Comparison of ENCODE assay signal across 1 cellular context in the genomic region with DNA sequence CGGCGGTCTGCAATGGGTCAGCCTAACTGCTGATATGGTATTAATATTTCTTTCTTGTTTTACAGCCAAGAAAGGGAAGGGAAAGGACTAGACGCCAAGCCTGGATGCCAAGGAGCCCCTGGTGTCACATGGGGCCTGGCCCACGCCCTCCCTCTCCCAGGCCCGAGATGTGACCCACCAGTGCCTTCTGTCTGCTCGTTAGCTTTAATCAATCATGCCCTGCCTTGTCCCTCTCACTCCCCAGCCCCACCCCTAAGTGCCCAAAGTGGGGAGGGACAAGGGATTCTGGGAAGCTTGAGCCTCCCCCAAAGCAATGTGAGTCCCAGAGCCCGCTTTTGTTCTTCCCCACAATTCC.
TF ChIP-seq lines count a peak whose summit lies in the region.

No MANE protein-coding gene starts in this region.

TF ChIP-seq in K562, 482 proteins besides CTCF, POLR2A, EP300 and RAD21:
- no peak for TF ChIP-seq RFX5 (IDR thresholded peaks at IDR 0.05; ENCODE audit: low read depth, low read length)
- TF ChIP-seq ETV5 (CRISPR knock-in tag; IDR thresholded peaks at IDR 0.05; ENCODE audit: low read depth) = 0 out of 2 replicates have a peak, but pooled peaks have one; percentile 8
- TF ChIP-seq SETDB1 (IDR thresholded peaks at IDR 0.05; ENCODE audit: low read length) = no peak
- TF ChIP-seq ZNF707 (CRISPR knock-in tag; conservative IDR thresholded peaks at IDR 0.05) = no peak
- no peak for TF ChIP-seq BRD4 (IDR thresholded peaks at IDR 0.05)
- peak; percentile 15 for TF ChIP-seq MEIS2 (IDR thresholded peaks at IDR 0.05; ENCODE audit: partially characterized antibody)
- 0 out of 2 replicates have a peak, but pooled peaks have one; percentile 3 for TF ChIP-seq RAD51 (IDR thresholded peaks at IDR 0.05; ENCODE audit: borderline replicate concordance, low read depth)
- TF ChIP-seq E2F6 (IDR thresholded peaks at IDR 0.05; ENCODE audit: borderline replicate concordance in 1 of 2, extremely low read depth in 1 of 2, insufficient read depth in 1 of 2, insufficient read length in 1 of 2, low read depth in 1 of 2, low read length in 1 of 2, poor library complexity in 1 of 2, severe bottlenecking in 1 of 2) = no peak
- TF ChIP-seq PYGO2 (tag; IDR thresholded peaks at IDR 0.05) = no peak
- 0 out of 2 replicates have a peak, but pooled peaks have one; percentile 25 for TF ChIP-seq ZFX (CRISPR knock-in tag; IDR thresholded peaks at IDR 0.05)
- no peak for TF ChIP-seq CBFA2T2 (conservative IDR thresholded peaks at IDR 0.05)
- TF ChIP-seq JUND (IDR thresholded peaks at IDR 0.05; ENCODE audit: borderline replicate concordance, low read depth, low read length) = no peak
- no peak for TF ChIP-seq JUND (tag; IDR thresholded peaks at IDR 0.05; ENCODE audit: borderline replicate concordance, low read depth, low read length)
- no peak for TF ChIP-seq ZNF699 (CRISPR knock-in tag; IDR thresholded peaks at IDR 0.05; ENCODE audit: insufficient replicate concordance)
- TF ChIP-seq HDAC1 (IDR thresholded peaks at IDR 0.05) = 0 out of 4 replicates have a peak, but pooled peaks of 1 of the 2 experiments have one; percentile 15
